In genomic region chr10:30557884-30558283, GRCh38 we compare ENCODE assay signal across 13 cellular contexts.
DNase-seq lines count a peak whose midpoint lies in the region; ATAC-seq lines count a peak whose summit lies in the region.
"Had no signal": no experiment of that assay in that cellular context is flagged by ENCODE, and none has a peak within 500 bp of the region (broad histone marks: within the 10 kb centered on the region; RNA-seq: fewer than 3 reads in every experiment).

No MANE protein-coding gene starts in this region.

- H3K27ac Mint-ChIP-seq in natural killer cell treated with Interleukin-12 subunit alpha and Interleukin-12 subunit beta and Interleukin-15 and Interleukin-18, amount 100 ng/mL, for 72 hours = no peak overlapping the region

- peaks cover 28% of the 10 kb centered on the region for H3K4me1 ChIP-seq in HUES6 (ENCODE audit: control insufficient read depth, insufficient read depth, low read length)

- H3K36me3 Mint-ChIP-seq in natural killer cell treated with Interleukin-12 subunit alpha and Interleukin-12 subunit beta and Interleukin-15 and Interleukin-18, amount 100 ng/mL, for 72 hours = peaks cover 4% of the 10 kb centered on the region

- ATAC-seq in natural killer cell treated with Interleukin-12 subunit alpha and Interleukin-12 subunit beta and Interleukin-15 and Interleukin-18, amount 100 ng/mL, for 72 hours = no peak
- no peak for ATAC-seq in GM21786 (IDR thresholded peaks at IDR 0.05; ENCODE audit: unreplicated experiment)
- ATAC-seq: left ventricle myocardium superior had no signal

- no peak overlapping the region for H3K9ac ChIP-seq in HUES6 (ENCODE audit: low read length)

- no peak overlapping the region for H3K4me3 Mint-ChIP-seq in natural killer cell treated with Interleukin-12 subunit alpha and Interleukin-12 subunit beta and Interleukin-15 and Interleukin-18, amount 100 ng/mL, for 72 hours

- H3K9me3 Mint-ChIP-seq in natural killer cell treated with Interleukin-12 subunit alpha and Interleukin-12 subunit beta and Interleukin-15 and Interleukin-18, amount 100 ng/mL, for 72 hours = no peaks in the 10 kb centered on the region

- peaks cover 0 to 4% of the 10 kb centered on the region in 2 donors for H3K27me3 Mint-ChIP-seq in natural killer cell treated with Interleukin-12 subunit alpha and Interleukin-12 subunit beta and Interleukin-15 and Interleukin-18, amount 100 ng/mL, for 72 hours

- no peaks in the 10 kb centered on the region for H3K27me3 ChIP-seq in HUES6 (ENCODE audit: control insufficient read depth, insufficient read depth, low read length)
- H3K27me3 ChIP-seq: uterus had no signal

- no peak overlapping the region for H3K4me3 ChIP-seq in HUES6 (ENCODE audit: low read depth, low read length)
- H3K4me3 ChIP-seq: uterus had no signal

- H3K9me3 ChIP-seq in HUES6 (ENCODE audit: control insufficient read depth, insufficient read depth, low read depth, low read length) = no peaks in the 10 kb centered on the region
- H3K9me3 ChIP-seq: uterus had no signal

- DNase-seq in A172 (ENCODE audit: low spot score) (peak; percentile 65), astrocyte of the hippocampus (ENCODE audit: low read depth, low spot score) (peak; percentile 71), left kidney (ENCODE audit: low read depth, low spot score) (peak; percentile 38), NCI-H187 treated with DMSO at 0.1 percent for 48 hours (lab: John Stamatoyannopoulos, UW) (no peak), DMS114 treated with DMSO at 0.1 percent for 48 hours (lab: John Stamatoyannopoulos, UW; ENCODE audit: unreplicated experiment) (no peak)
- DNase-seq in natural killer cell treated with Interleukin-12 subunit alpha and Interleukin-12 subunit beta and Interleukin-15 and Interleukin-18, amount 100 ng/mL, for 72 hours (ENCODE audit: low spot score) = no peak
- DNase-seq: left ventricle myocardium superior, MV-4-11, NCI-H524 treated with DMSO at 0.1 percent for 48 hours, T-helper 2 cell, uterus had no signal

- H3K4me1 Mint-ChIP-seq in natural killer cell treated with Interleukin-12 subunit alpha and Interleukin-12 subunit beta and Interleukin-15 and Interleukin-18, amount 100 ng/mL, for 72 hours (ENCODE audit: low read depth in 2 of 2) = peaks cover 2 to 10% of the 10 kb centered on the region in 2 donors

- no peaks in the 10 kb centered on the region for H3K36me3 ChIP-seq in HUES6 (ENCODE audit: control insufficient read depth, insufficient read depth, low read length)
- H3K36me3 ChIP-seq: uterus had no signal

- H3K27ac ChIP-seq in HUES6 (ENCODE audit: low read depth, low read length) = peak overlapping the region; percentile 26; the same call in 1 of the 2 replicates
- H3K27ac ChIP-seq: uterus had no signal

Comparison
In these comparisons a context has a peak if more than half of its experiments do, and no peak if none do; other contexts are left out.
1. DNase-seq: peak in A172 (single experiment), astrocyte of the hippocampus (single experiment) and left kidney (single experiment); none in natural killer cell treated with Interleukin-12 subunit alpha and Interleukin-12 subunit beta and Interleukin-15 and Interleukin-18, amount 100 ng/mL, for 72 hours (single experiment), NCI-H187 treated with DMSO at 0.1 percent for 48 hours (single experiment) and DMS114 treated with DMSO at 0.1 percent for 48 hours (single experiment).